14 cellular contexts compared by ENCODE assay signal in genomic region chr15:70742928-70743327, GRCh38. TPM values are rescaled to one million over a fixed set of nuclear protein-coding genes. Genes with fewer than 3 reads are reported as not detected.
DNase-seq lines count a peak whose midpoint lies in the region; ATAC-seq and TF ChIP-seq lines count a peak whose summit lies in the region.
"Had no signal": no experiment of that assay in that cellular context is flagged by ENCODE, and none has a peak within 500 bp of the region (broad histone marks: within the 10 kb centered on the region; RNA-seq: fewer than 3 reads in every experiment).

No MANE protein-coding gene starts in this region.

- WGBS in heart left ventricle, 4 donors, result 46 to 61% (median 51%) methylated on average over 3 of the region's 3 CpGs
- 46% methylated on average over 3 of the region's 3 CpGs for WGBS in mammary epithelial cell (ENCODE audit: low coverage, missing lambda C conversion rate)

- dilution Hi-C loops in mammary epithelial cell (cut with HindIII; ENCODE audit: low sequenced_read_pairs), result no loop called here

- DNase-seq in heart left ventricle (no peak), left ventricle myocardium superior (no peak), mammary epithelial cell (no peak), upper lobe of right lung (no peak), dorsolateral prefrontal cortex (no peak)
- DNase-seq in stimulated activated CD4-positive, alpha-beta T cell treated with anti-CD3 and anti-CD28 coated beads, Interleukin-1b, Interleukin-23, amount 100 ng/mL, for 48 hours, result no peak
- no peak for DNase-seq in activated CD4-positive, alpha-beta T cell treated with anti-CD3 and anti-CD28 coated beads, Interleukin-2, amount 50 U/mL, for 4 hours
- DNase-seq: activated naive CD8-positive, alpha-beta T cell treated with anti-CD3 and anti-CD28 coated beads for 36 hours; EL; MV-4-11; NCI-H524 treated with DMSO at 0.1 percent for 48 hours; nucleus accumbens; T-helper 17 cell had no signal

- no peak for TF ChIP-seq CTCF in heart left ventricle (IDR thresholded peaks at IDR 0.05)
- TF ChIP-seq CTCF in mammary epithelial cell (conservative IDR thresholded peaks at IDR 0.05 in 1 of 2, IDR thresholded peaks at IDR 0.05 in 1 of 2; ENCODE audit: extremely low read depth in 1 of 2, insufficient read depth in 1 of 2, low read depth in 1 of 2, low read length in 2 of 2), result no peak
- no peak for TF ChIP-seq CTCF in upper lobe of right lung (IDR thresholded peaks at IDR 0.05)
- no peak for TF ChIP-seq CTCF in dorsolateral prefrontal cortex (IDR thresholded peaks at IDR 0.05 in 54 of 56, conservative IDR thresholded peaks at IDR 0.05 in 2 of 56; ENCODE audit: low read depth in 1 of 56, partially characterized antibody in 56 of 56)

- H3K9ac ChIP-seq in mammary epithelial cell (ENCODE audit: insufficient read depth, low read length) (peak overlapping the region; percentile 10), mucosa of rectum (ENCODE audit: low read depth in 1 of 2, low read length in 2 of 2) (peak overlapping the region in 1 of 2 donors; percentile 33)

- H4K20me1 ChIP-seq in mammary epithelial cell (ENCODE audit: insufficient read depth, low read length), result no peaks in the 10 kb centered on the region

- CTCF ChIA-PET in mammary epithelial cell (lab: Charles Lee; ENCODE audit: low non-redundant PET), result no interaction called here

- in situ Hi-C loops in mammary epithelial cell (cut with MboI; ENCODE audit: low sequenced_read_pairs in 2 of 2), result no loop called here

- no peak for ATAC-seq in heart left ventricle
- ATAC-seq in left ventricle myocardium superior, result no peak
- no peak for ATAC-seq in upper lobe of right lung
- ATAC-seq: T-helper 17 cell had no signal

- peak overlapping the region; percentile 75 to 90 (median 82) for H3K27ac ChIP-seq in heart left ventricle
- H3K27ac ChIP-seq in mammary epithelial cell (ENCODE audit: insufficient read depth, low read depth, low read length), result no peak overlapping the region
- H3K27ac ChIP-seq in mucosa of rectum (ENCODE audit: low read depth in 2 of 2, low read length in 2 of 2), result peak overlapping the region; percentile 69 to 71
- peak overlapping the region; percentile 45 for H3K27ac ChIP-seq in upper lobe of right lung
- H3K27ac ChIP-seq in dorsolateral prefrontal cortex, result peak overlapping the region in 14 of 59 donors; percentile 1 to 82 (median 28)

- H3K36me3 ChIP-seq in heart left ventricle (no peaks in the 10 kb centered on the region), mammary epithelial cell (ENCODE audit: insufficient read depth, low read length) (no peaks in the 10 kb centered on the region), mucosa of rectum (ENCODE audit: control insufficient read depth in 2 of 2, insufficient read depth in 2 of 2, low read length in 2 of 2) (no peaks in the 10 kb centered on the region), upper lobe of right lung (no peaks in the 10 kb centered on the region)

- H3K9me3 ChIP-seq in heart left ventricle (no peaks in the 10 kb centered on the region), mammary epithelial cell (replicated peaks; ENCODE audit: insufficient read depth, low read length) (no peaks in the 10 kb centered on the region), mucosa of rectum (ENCODE audit: control insufficient read depth in 2 of 2, low read length in 2 of 2) (no peaks in the 10 kb centered on the region), upper lobe of right lung (no peaks in the 10 kb centered on the region)

- BruUV-seq in mammary epithelial cell (replicated peaks; lab: Mats Ljungman, UMichigan), result no TSS peak

- H3K4me3 ChIP-seq in heart left ventricle (peak overlapping the region in 3 of 12 donors; percentile 51 to 64 (median 61)), mammary epithelial cell (replicated peaks in 1 of 3; ENCODE audit: insufficient read depth in 1 of 3, low read depth in 2 of 3, low read length in 3 of 3) (no peak overlapping the region), mucosa of rectum (ENCODE audit: low read length in 2 of 2) (no peak overlapping the region), upper lobe of right lung (no peak overlapping the region), dorsolateral prefrontal cortex (peak overlapping the region in 4 of 59 donors; percentile 44 to 56 (median 49))

- H3K4me1 ChIP-seq in heart left ventricle (peaks cover 6 to 70% (median 57%) of the 10 kb centered on the region in 12 donors), mammary epithelial cell (ENCODE audit: insufficient read depth, low read length) (peaks cover 22% of the 10 kb centered on the region), mucosa of rectum (ENCODE audit: control insufficient read depth in 2 of 2, insufficient read depth in 2 of 2, low read length in 2 of 2) (peaks cover 11 to 19% of the 10 kb centered on the region in 2 donors), upper lobe of right lung (peaks cover 35% of the 10 kb centered on the region)

- intact Hi-C loops in heart left ventricle (cut with DNase I), result no loop called here
- intact Hi-C loops in left ventricle myocardium superior (cut with micrococcal nuclease), result no loop called here
- intact Hi-C loops in mammary epithelial cell (cut with micrococcal nuclease), result no loop called here
- intact Hi-C loops in upper lobe of right lung (cut with DNase I), result no loop called here
- intact Hi-C loops in dorsolateral prefrontal cortex (cut with DNase I), result no loop called here

- H2AFZ ChIP-seq in mammary epithelial cell (ENCODE audit: low read depth, low read length), result no peak overlapping the region

- H3K27me3 ChIP-seq in heart left ventricle, result no peaks in the 10 kb centered on the region
- no peaks in the 10 kb centered on the region for H3K27me3 ChIP-seq in mammary epithelial cell (ENCODE audit: insufficient read depth, low read length)
- H3K27me3 ChIP-seq in mucosa of rectum (ENCODE audit: control insufficient read depth in 2 of 2, insufficient read depth in 2 of 2, low read length in 2 of 2), result peaks cover 0 to 2% of the 10 kb centered on the region in 2 donors
- H3K27me3 ChIP-seq in upper lobe of right lung, result no peaks in the 10 kb centered on the region
- no peaks in the 10 kb centered on the region for H3K27me3 ChIP-seq in dorsolateral prefrontal cortex

- TF ChIP-seq POLR2A in heart left ventricle (IDR thresholded peaks at IDR 0.05), result no peak

- H3K79me2 ChIP-seq in mammary epithelial cell (ENCODE audit: insufficient read depth, low read length), result peaks cover 57% of the 10 kb centered on the region

- H3K4me2 ChIP-seq in mammary epithelial cell (ENCODE audit: insufficient read depth, low read depth, low read length), result no peak overlapping the region

RNA-seq across cellular contexts. Expression of gene UACA, which starts 20.4 kb away (rescaled TPM):
- total RNA-seq in heart left ventricle (10 to 100 TPM; 23.9 to 57.1 (median 51.2) TPM), left ventricle myocardium superior (32.9 TPM), mammary epithelial cell (10 to 100 TPM; 19.2 to 39.6 TPM), upper lobe of right lung (39.9 TPM), dorsolateral prefrontal cortex (10 to 100 TPM in 115 of 120 experiments, 1 to 10 TPM in 5; 5.4 to 65.1 (median 20.5) TPM)
- polyA plus RNA-seq in heart left ventricle (10 to 100 TPM; 10.7 to 41.4 TPM), mammary epithelial cell (19.0 TPM)
- polyA minus RNA-seq in mammary epithelial cell, result 81.9 TPM
